ENCODE assay signal across 14 cellular contexts in genomic region chr6:35683267-35683666, GRCh38. TPM values are rescaled to one million over a fixed set of nuclear protein-coding genes. Genes with fewer than 3 reads are reported as not detected.
"Had no signal": no experiment of that assay in that cellular context is flagged by ENCODE, and none has a peak within 500 bp of the region (broad histone marks: within the 10 kb centered on the region; RNA-seq: fewer than 3 reads in every experiment).

No MANE protein-coding gene starts in this region.

- H3K9me3 Mint-ChIP-seq: activated T-helper 1 cell treated with anti-CD3 and anti-CD28 coated beads, Interleukin-12 subunit alpha, Interleukin-12 subunit beta, Interleukin-2, Interleukin-4 antibody, amounts not matched to agents 30 ng/mL and 10 ng/mL and 1 ng/mL, durations not matched to agents 14 hours and 24 hours and 36 hours; natural killer cell treated with Interleukin-12 subunit alpha and Interleukin-12 subunit beta and Interleukin-15 and Interleukin-18, amount 100 ng/mL, for 72 hours had no signal

- DNase-seq: activated CD8-positive, alpha-beta T cell treated with anti-CD3 and anti-CD28 coated beads for 36 hours; activated naive CD4-positive, alpha-beta T cell; glutamatergic neuron; left ventricle myocardium superior; mesenchymal stem cell; stimulated activated CD4-positive, alpha-beta T cell treated with anti-CD3 and anti-CD28 coated beads, Interleukin-4, amount 100 ng/mL, for 4 hours; stimulated activated CD8-positive, alpha-beta memory T cell treated with anti-CD3 and anti-CD28 coated beads, Interleukin-4, amount 100 ng/mL, for 48 hours; stimulated activated naive CD4-positive, alpha-beta T cell treated with Interleukin-2 at 50 U/mL for 16 hours; T-helper 1 cell had no signal

- H3K4me3 Mint-ChIP-seq: activated T-helper 1 cell treated with anti-CD3 and anti-CD28 coated beads, Interleukin-12 subunit alpha, Interleukin-12 subunit beta, Interleukin-2, Interleukin-4 antibody, amounts not matched to agents 30 ng/mL and 10 ng/mL and 1 ng/mL, durations not matched to agents 14 hours and 24 hours and 36 hours; natural killer cell treated with Interleukin-12 subunit alpha and Interleukin-12 subunit beta and Interleukin-15 and Interleukin-18, amount 100 ng/mL, for 72 hours had no signal

- H3K4me3 ChIP-seq: SK-N-MC had no signal

- H3K9me3 ChIP-seq: esophagus muscularis mucosa had no signal

- H3K27me3 ChIP-seq: esophagus muscularis mucosa had no signal

- ATAC-seq: activated CD8-positive, alpha-beta T cell treated with anti-CD3 and anti-CD28 coated beads for 36 hours; left ventricle myocardium superior; natural killer cell treated with Interleukin-12 subunit alpha and Interleukin-12 subunit beta and Interleukin-15 and Interleukin-18, amount 100 ng/mL, for 72 hours had no signal

- FAIRE-seq: colon had no signal

- H3K27ac ChIP-seq: SK-N-MC had no signal

- H3K27me3 Mint-ChIP-seq: activated CD8-positive, alpha-beta T cell treated with anti-CD3 and anti-CD28 coated beads for 36 hours; natural killer cell treated with Interleukin-12 subunit alpha and Interleukin-12 subunit beta and Interleukin-15 and Interleukin-18, amount 100 ng/mL, for 72 hours had no signal

RNA-seq across cellular contexts. Expression of gene ARMC12, which starts 53.6 kb away (rescaled TPM):
- total RNA-seq: left ventricle myocardium superior; natural killer cell treated with Interleukin-12 subunit alpha and Interleukin-12 subunit beta and Interleukin-15 and Interleukin-18, amount 100 ng/mL, for 72 hours had no signal
